ENCODE assay signal across 8 cellular contexts in genomic region chr15:75307778-75308390, GRCh38.
DNase-seq lines count a peak whose midpoint lies in the region; ATAC-seq and TF ChIP-seq lines count a peak whose summit lies in the region.

No MANE protein-coding gene starts in this region.

- H3K4me3 ChIP-seq in AG04449 (ENCODE audit: low read depth, low read length): no peak overlapping the region

- DNase-seq in AG04449 (ENCODE audit: low read depth, low spot score) (no peak), GM10266 (ENCODE audit: extremely low spot score) (peak; percentile 31), NCI-H2171 (lab: John Stamatoyannopoulos, UW) (peak; percentile 43), iPS-NIHi7 (ENCODE audit: extremely low spot score) (peak; percentile 90), NCI-H187 treated with DMSO at 0.1 percent for 48 hours (lab: John Stamatoyannopoulos, UW) (no peak)
- peak; percentile 19 to 37 for DNase-seq in activated CD4-positive, alpha-beta T cell treated with anti-CD3 and anti-CD28 coated beads, Interleukin-2, amount 50 U/mL, for 48 hours

- ATAC-seq in HG03571 (IDR thresholded peaks at IDR 0.05; ENCODE audit: unreplicated experiment) (no peak), HG02571 (IDR thresholded peaks at IDR 0.05; ENCODE audit: unreplicated experiment) (no peak)

- CTCF ChIA-PET in AG04449 (lab: Yijun Ruan, JAX): interaction anchor here (1.2 to 3.5 kb wide), 2 partner anchors 270 to 277 kb away, joined by 4 to 16 read pairs; no protein-coding TSS in a partner anchor

- TF ChIP-seq CTCF in AG04449 (IDR thresholded peaks at IDR 0.05; ENCODE audit: insufficient read depth, low read length, missing control alignments) (peak; percentile 37), GM10266 (IDR thresholded peaks at IDR 0.05; ENCODE audit: control insufficient read depth, insufficient read depth, low read depth, missing control alignments) (peak; percentile 40)

- POLR2A ChIA-PET in AG04449 (lab: Yijun Ruan, JAX): no interaction called here

Comparison
In these comparisons a context has a peak if more than half of its experiments do, and no peak if none do; other contexts are left out.
1. DNase-seq: peak in GM10266 (single experiment), NCI-H2171 (single experiment), activated CD4-positive, alpha-beta T cell treated with anti-CD3 and anti-CD28 coated beads, Interleukin-2, amount 50 U/mL, for 48 hours (2 of 2) and iPS-NIHi7 (single experiment); none in AG04449 (single experiment) and NCI-H187 treated with DMSO at 0.1 percent for 48 hours (single experiment).